Comparison of ENCODE assay signal across 8 cellular contexts in the genomic region with DNA sequence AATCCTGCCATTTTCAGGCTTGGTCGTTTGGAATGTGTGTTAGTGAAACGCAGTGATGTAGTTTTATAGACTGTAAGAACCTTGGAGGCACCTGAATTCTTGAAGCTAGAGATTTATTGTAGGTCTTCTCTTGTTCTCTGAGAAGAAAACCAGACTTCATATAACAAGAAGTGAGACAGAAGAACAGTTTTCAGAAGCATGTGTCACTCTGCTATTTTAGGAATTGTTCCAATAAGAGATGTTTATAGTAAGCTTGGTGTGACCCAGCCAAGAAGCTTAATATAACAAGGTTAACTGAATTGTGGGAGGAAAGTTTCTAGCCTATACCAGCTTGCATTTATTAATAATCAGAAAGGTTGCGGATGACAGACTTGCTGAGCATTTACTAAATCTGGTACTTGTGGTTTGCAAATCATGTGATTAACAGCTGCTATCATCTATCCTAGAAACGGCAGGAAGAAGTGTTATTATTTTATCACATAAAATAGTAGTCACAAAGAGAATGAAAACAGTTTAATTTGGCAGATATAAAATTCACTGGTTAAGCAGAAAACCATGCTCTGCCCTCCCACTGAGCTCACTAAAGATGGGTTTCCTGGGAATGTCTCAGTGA. TPM values are rescaled to one million over a fixed set of nuclear protein-coding genes. Genes with fewer than 3 reads are reported as not detected.
DNase-seq lines count a peak whose midpoint lies in the region; ATAC-seq and TF ChIP-seq lines count a peak whose summit lies in the region.
"Had no signal": no experiment of that assay in that cellular context is flagged by ENCODE, and none has a peak within 500 bp of the region (broad histone marks: within the 10 kb centered on the region; RNA-seq: fewer than 3 reads in every experiment).

No MANE protein-coding gene starts in this region.

- H3K27ac ChIP-seq in hepatocyte: no peak overlapping the region
- H3K27ac ChIP-seq: neutrophil had no signal

- no peaks in the 10 kb centered on the region for H3K9me3 ChIP-seq in hepatocyte (ENCODE audit: low read depth)
- H3K9me3 ChIP-seq: neutrophil had no signal

- peaks cover 4% of the 10 kb centered on the region for H3K27me3 ChIP-seq in hepatocyte

- ATAC-seq in GM18868 (IDR thresholded peaks at IDR 0.05; ENCODE audit: unreplicated experiment): peak; percentile 80
- peak; percentile 85 for ATAC-seq in HG02610 (IDR thresholded peaks at IDR 0.05; ENCODE audit: unreplicated experiment)

- H3K36me3 ChIP-seq in hepatocyte (replicated peaks; ENCODE audit: insufficient read depth, low read depth): no peaks in the 10 kb centered on the region
- H3K36me3 ChIP-seq: neutrophil had no signal

- 53% methylated on average over 4 of the region's 4 CpGs for WGBS in hepatocyte (ENCODE audit: low lambda C conversion rate, missing lambda C conversion rate)

- H3K79me2 ChIP-seq in hepatocyte: no peaks in the 10 kb centered on the region

- H2AFZ ChIP-seq in hepatocyte: no peak overlapping the region

- H3K4me3 ChIP-seq in hepatocyte: no peak overlapping the region

- TF ChIP-seq CTCF in hepatocyte (IDR thresholded peaks at IDR 0.05; ENCODE audit: poor library complexity): no peak

- H3K4me1 ChIP-seq in hepatocyte (ENCODE audit: insufficient read depth): no peaks in the 10 kb centered on the region

- H3K4me2 ChIP-seq in hepatocyte: no peak overlapping the region

- DNase-seq in NCI-H524 (lab: John Stamatoyannopoulos, UW) (peak; percentile 71 to 87), globus pallidus (ENCODE audit: low spot score) (peak; percentile 16), KG1 (lab: John Stamatoyannopoulos, UW) (no peak), hepatocyte (ENCODE audit: low spot score) (no peak), nucleus accumbens (lab: John Stamatoyannopoulos, UW) (no peak)

- H3K9me2 ChIP-seq in hepatocyte (replicated peaks; ENCODE audit: insufficient read depth): no peaks in the 10 kb centered on the region

- H4K20me1 ChIP-seq in hepatocyte (ENCODE audit: insufficient read depth, poor library complexity, severe bottlenecking): no peaks in the 10 kb centered on the region

RNA-seq across cellular contexts. Expression of a gene that starts 49.2 kb away (rescaled TPM):
- total RNA-seq in hepatocyte: 72.8 and 87.1 TPM in 2 replicates
- 38.8 and 46.4 TPM in 2 replicates for polyA plus RNA-seq in hepatocyte

Comparison
In these comparisons a context has a peak if more than half of its experiments do, and no peak if none do; other contexts are left out.
1. DNase-seq: peak in NCI-H524 (2 of 2) and globus pallidus (single experiment); none in KG1 (single experiment), hepatocyte (single experiment) and nucleus accumbens (0 of 56).